In genomic region chr13:99501952-99502310, GRCh38 we compare ENCODE assay signal across 8 cellular contexts. TPM values are rescaled to one million over a fixed set of nuclear protein-coding genes. Genes with fewer than 3 reads are reported as not detected.
A peak's percentile ranks its signal among the peaks of the same experiment; 100 is the strongest.
DNase-seq lines count a peak whose midpoint lies in the region; ATAC-seq and TF ChIP-seq lines count a peak whose summit lies in the region.

No MANE protein-coding gene starts in this region.

- peak; percentile 48 for DNase-seq in NCI-H69 (lab: John Stamatoyannopoulos, UW)
- DNase-seq in adipocyte (ENCODE audit: low read depth), result peak; percentile 63
- no peak for DNase-seq in smooth muscle cell (lab: John Stamatoyannopoulos, UW; ENCODE audit: unreplicated experiment)

- H3K79me2 ChIP-seq in smooth muscle cell (ENCODE audit: low read depth), result peaks cover 56% of the 10 kb centered on the region

- H3K9ac ChIP-seq in ES-I3 (ENCODE audit: low read depth, low read length), result peak overlapping the region; percentile 84
- peak overlapping the region; percentile 97 for H3K9ac ChIP-seq in adipocyte (ENCODE audit: low read length)
- peak overlapping the region; percentile 94 for H3K9ac ChIP-seq in iPS-15b (ENCODE audit: low read depth, low read length)
- H3K9ac ChIP-seq in smooth muscle cell (ENCODE audit: low read depth), result peak overlapping the region; percentile 83

- peaks cover 49% of the 10 kb centered on the region for H4K20me1 ChIP-seq in smooth muscle cell (ENCODE audit: low read depth)

- peak overlapping the region; percentile 78 for H3K27ac ChIP-seq in smooth muscle cell (ENCODE audit: low read depth)

- H3K9me3 ChIP-seq in ES-I3 (ENCODE audit: control insufficient read depth, insufficient read depth, low read length) (no peaks in the 10 kb centered on the region), adipocyte (ENCODE audit: control insufficient read depth, low read length) (no peaks in the 10 kb centered on the region), iPS-15b (ENCODE audit: control insufficient read depth, insufficient read depth, low read length) (no peaks in the 10 kb centered on the region), smooth muscle cell (replicated peaks; ENCODE audit: low read depth) (no peaks in the 10 kb centered on the region)

- no peak for TF ChIP-seq CTCF in smooth muscle cell (IDR thresholded peaks at IDR 0.05; ENCODE audit: borderline replicate concordance, insufficient read depth, poor library complexity, severe bottlenecking)

- 0% methylated on average over 14 of the region's 14 CpGs for WGBS in smooth muscle cell (ENCODE audit: low lambda C conversion rate)

- ATAC-seq in HG02852 (IDR thresholded peaks at IDR 0.05; ENCODE audit: unreplicated experiment) (no peak), GM19455 (IDR thresholded peaks at IDR 0.05; ENCODE audit: unreplicated experiment) (no peak), GM19351 (IDR thresholded peaks at IDR 0.05; ENCODE audit: unreplicated experiment) (no peak)

- H3K36me3 ChIP-seq in ES-I3 (ENCODE audit: insufficient read depth, low read length) (no peaks in the 10 kb centered on the region; the same call in 1 of the 2 replicates), adipocyte (ENCODE audit: control insufficient read depth, insufficient read depth, low read length, severe bottlenecking) (no peaks in the 10 kb centered on the region), iPS-15b (ENCODE audit: control insufficient read depth, insufficient read depth, low read length) (no peaks in the 10 kb centered on the region), smooth muscle cell (ENCODE audit: low read depth) (no peaks in the 10 kb centered on the region)

- H3K4me3 ChIP-seq in adipocyte (ENCODE audit: low read length) (peak overlapping the region; percentile 99), iPS-15b (ENCODE audit: low read depth, low read length) (peak overlapping the region; percentile 96), smooth muscle cell (peak overlapping the region; percentile 90)

- H3F3A ChIP-seq in smooth muscle cell (ENCODE audit: low read depth), result peaks cover 2% of the 10 kb centered on the region

- H3K27me3 ChIP-seq in adipocyte (replicated peaks; ENCODE audit: control insufficient read depth, insufficient read depth, low read length), result no peaks in the 10 kb centered on the region
- H3K27me3 ChIP-seq in iPS-15b (ENCODE audit: control insufficient read depth, insufficient read depth, low read length), result no peaks in the 10 kb centered on the region
- no peaks in the 10 kb centered on the region for H3K27me3 ChIP-seq in smooth muscle cell (ENCODE audit: low read depth)

- H3K4me2 ChIP-seq in smooth muscle cell, result peak overlapping the region; percentile 95

- H2AFZ ChIP-seq in smooth muscle cell (ENCODE audit: low read depth), result peak overlapping the region; percentile 42

- H3K4me1 ChIP-seq in ES-I3 (ENCODE audit: insufficient read depth, low read length), result peaks cover 7% of the 10 kb centered on the region; the same call in 1 of the 2 replicates
- peaks cover 50% of the 10 kb centered on the region for H3K4me1 ChIP-seq in adipocyte (ENCODE audit: control insufficient read depth, insufficient read depth, low read length)
- H3K4me1 ChIP-seq in iPS-15b (ENCODE audit: control insufficient read depth, insufficient read depth, low read length), result peaks cover 5% of the 10 kb centered on the region
- H3K4me1 ChIP-seq in smooth muscle cell (ENCODE audit: low read depth), result peaks cover 24% of the 10 kb centered on the region

RNA-seq across cellular contexts. Expression of gene TM9SF2, which starts 0.7 kb away (rescaled TPM):
- total RNA-seq in smooth muscle cell, result 272 and 332 TPM in 2 replicates
- 170 and 195 TPM in 2 replicates for polyA plus RNA-seq in smooth muscle cell
